Comparison of ENCODE assay signal across 28 cellular contexts in genomic region chr7:1977059-1977875, GRCh38.
"Had no signal": no experiment of that assay in that cellular context is flagged by ENCODE, and none has a peak within 500 bp of the region (broad histone marks: within the 10 kb centered on the region; RNA-seq: fewer than 3 reads in every experiment).

No MANE protein-coding gene starts in this region.

- H3K4me3 ChIP-seq: coronary artery, gastrocnemius medialis, skin epidermis, upper lobe of left lung had no signal

- H3K4me1 ChIP-seq: gastrocnemius medialis, parathyroid adenoma, upper lobe of left lung had no signal

- H3K27me3 ChIP-seq: gastrocnemius medialis, upper lobe of left lung had no signal

- DNase-seq: activated CD4-positive, alpha-beta T cell treated with anti-CD3 and anti-CD28 coated beads for 48 hours; activated CD4-positive, alpha-beta T cell treated with anti-CD3 and anti-CD28 coated beads, Interleukin-2, amount 50 U/mL, for 48 hours; activated CD8-positive, alpha-beta memory T cell treated with anti-CD3 and anti-CD28 coated beads for 24 hours; activated gamma-delta T cell treated with Interleukin-2 at 50 U/mL for 16 hours; activated naive CD4-positive, alpha-beta T cell treated with anti-CD3 and anti-CD28 coated beads, Interleukin-2, amount 50 U/mL, for 16 hours; cerebellar nuclear complex; effector memory CD8-positive, alpha-beta T cell; erythroblast; gastrocnemius medialis; hippocampal formation; mammary epithelial cell; occipital lobe; SK-N-SH; stimulated activated CD4-positive, alpha-beta T cell treated with anti-CD3 and anti-CD28 coated beads, Interleukin-4, amount 100 ng/mL, for 24 hours; stimulated activated naive CD8-positive, alpha-beta T cell treated with anti-CD3 and anti-CD28 coated beads, Interleukin-15, amount 100 ng/mL, for 72 hours; substantia nigra; SW 1271; T-helper 17 cell; T1000; WERI-Rb-1 had no signal

- H3K27ac ChIP-seq: coronary artery, gastrocnemius medialis, parathyroid adenoma, skin epidermis, upper lobe of left lung, WERI-Rb-1 had no signal

- H3K36me3 ChIP-seq: gastrocnemius medialis had no signal

- H3K9me3 ChIP-seq: gastrocnemius medialis, SK-N-SH, upper lobe of left lung had no signal

- ATAC-seq: activated CD4-positive, CD25-positive, alpha-beta regulatory T cell treated with anti-CD3 and anti-CD28 coated beads, Interleukin-2, amount 50 U/mL, for 24 hours; effector memory CD8-positive, alpha-beta T cell; gastrocnemius medialis; naive thymus-derived CD8-positive, alpha-beta T cell; sciatic nerve; stimulated activated effector memory CD8-positive, alpha-beta T cell treated with anti-CD3 and anti-CD28 coated beads, Interleukin-12 subunit alpha, Interleukin-12 subunit beta, amount 100 ng/mL, for 72 hours; stimulated activated naive CD8-positive, alpha-beta T cell treated with anti-CD3 and anti-CD28 coated beads, Interleukin-15, amount 100 ng/mL, for 72 hours; T-helper 17 cell had no signal
